30 cellular contexts compared by ENCODE assay signal in the genomic region with DNA sequence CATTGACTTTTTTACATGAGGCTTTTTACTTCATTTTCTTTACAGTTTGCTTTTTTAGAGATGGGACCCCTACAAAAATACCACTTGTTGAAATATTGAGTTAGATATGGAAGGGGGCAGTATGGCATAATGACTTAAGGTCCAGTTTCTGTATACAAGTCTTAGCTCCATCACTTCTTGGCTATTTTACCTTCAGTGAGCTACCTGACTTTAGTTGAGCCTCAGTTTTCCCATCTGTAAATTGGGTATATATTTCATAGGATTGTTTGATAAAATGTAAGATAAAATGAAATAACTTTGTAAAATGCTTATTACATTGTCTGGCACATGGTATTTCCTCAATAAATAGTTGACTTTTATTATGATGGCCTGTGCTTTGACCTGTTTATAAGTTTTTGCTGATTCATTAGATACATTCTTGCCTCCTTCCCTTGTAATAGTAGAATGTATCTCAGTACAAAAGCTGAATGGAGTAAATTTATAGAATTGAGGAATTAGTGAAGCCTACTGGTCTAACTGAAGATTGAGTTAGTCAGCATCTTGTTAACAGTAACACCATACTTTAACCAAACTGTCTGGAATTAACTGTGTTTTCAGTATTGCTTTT.
"Had no signal": no experiment of that assay in that cellular context is flagged by ENCODE, and none has a peak within 500 bp of the region (broad histone marks: within the 10 kb centered on the region; RNA-seq: fewer than 3 reads in every experiment).

No MANE protein-coding gene starts in this region.

- H3K27me3 ChIP-seq: adrenal gland, body of pancreas, esophagus squamous epithelium, gastroesophageal sphincter had no signal

- H3K27ac ChIP-seq: adrenal gland, body of pancreas, epithelial cell of prostate, esophagus squamous epithelium, gastroesophageal sphincter, WERI-Rb-1 had no signal

- H3K4me3 ChIP-seq: adrenal gland, body of pancreas, esophagus squamous epithelium, gastroesophageal sphincter had no signal

- H3K9me3 ChIP-seq: adrenal gland, body of pancreas, esophagus squamous epithelium, gastroesophageal sphincter had no signal

- DNase-seq: activated B cell treated with CpG ODN at 0.5 μM for 24 hours; activated CD4-positive, alpha-beta T cell treated with anti-CD3 and anti-CD28 coated beads for 48 hours; activated CD4-positive, alpha-beta T cell treated with anti-CD3 and anti-CD28 coated beads, Interleukin-2, amount 50 U/mL, for 1 hour; activated CD4-positive, alpha-beta T cell treated with anti-CD3 and anti-CD28 coated beads, Interleukin-2, amount 50 U/mL, for 48 hours; activated CD8-positive, alpha-beta memory T cell treated with anti-CD3 and anti-CD28 coated beads for 24 hours; activated CD8-positive, alpha-beta T cell treated with anti-CD3 and anti-CD28 coated beads for 36 hours; activated effector memory CD4-positive, alpha-beta T cell treated with anti-CD3 and anti-CD28 coated beads, Interleukin-2, amount 50 U/mL, for 16 hours; activated naive CD4-positive, alpha-beta T cell treated with anti-CD3 and anti-CD28 coated beads for 36 hours; activated naive CD8-positive, alpha-beta T cell treated with anti-CD3 and anti-CD28 coated beads for 36 hours; activated naive CD8-positive, alpha-beta T cell treated with anti-CD3 and anti-CD28 coated beads, Interleukin-2, amount 50 U/mL, for 24 hours; activated T-cell treated with anti-CD3 and anti-CD28 coated beads, Interleukin-2, amount 50 U/mL, for 4 hours; adrenal gland; amygdala; aorta; body of pancreas; caudate nucleus; cortex of kidney; effector CD8-positive, alpha-beta T cell; esophagus squamous epithelium; foreskin melanocyte; hippocampal formation; T1000; WERI-Rb-1 had no signal

- H3K4me1 ChIP-seq: adrenal gland, body of pancreas, esophagus squamous epithelium, gastroesophageal sphincter had no signal

- FAIRE-seq: colon, endometrium, endothelial cell of umbilical vein had no signal

- ATAC-seq: activated CD4-positive, CD25-positive, alpha-beta regulatory T cell treated with anti-CD3 and anti-CD28 coated beads, Interleukin-2, amount 50 U/mL, for 24 hours; activated CD8-positive, alpha-beta T cell treated with anti-CD3 and anti-CD28 coated beads for 36 hours; activated naive CD8-positive, alpha-beta T cell treated with anti-CD3 and anti-CD28 coated beads, Interleukin-2, amount 50 U/mL, for 24 hours; activated T-cell treated with anti-CD3 and anti-CD28 coated beads, Interleukin-2, amount 50 U/mL, for 4 hours; activated T-helper 17 cell treated with anti-CD3 and anti-CD28 coated beads, Interleukin-2, amount 50 U/mL, for 72 hours; body of pancreas; gastroesophageal sphincter had no signal
